ENCODE assay signal across 8 cellular contexts in the genomic region with DNA sequence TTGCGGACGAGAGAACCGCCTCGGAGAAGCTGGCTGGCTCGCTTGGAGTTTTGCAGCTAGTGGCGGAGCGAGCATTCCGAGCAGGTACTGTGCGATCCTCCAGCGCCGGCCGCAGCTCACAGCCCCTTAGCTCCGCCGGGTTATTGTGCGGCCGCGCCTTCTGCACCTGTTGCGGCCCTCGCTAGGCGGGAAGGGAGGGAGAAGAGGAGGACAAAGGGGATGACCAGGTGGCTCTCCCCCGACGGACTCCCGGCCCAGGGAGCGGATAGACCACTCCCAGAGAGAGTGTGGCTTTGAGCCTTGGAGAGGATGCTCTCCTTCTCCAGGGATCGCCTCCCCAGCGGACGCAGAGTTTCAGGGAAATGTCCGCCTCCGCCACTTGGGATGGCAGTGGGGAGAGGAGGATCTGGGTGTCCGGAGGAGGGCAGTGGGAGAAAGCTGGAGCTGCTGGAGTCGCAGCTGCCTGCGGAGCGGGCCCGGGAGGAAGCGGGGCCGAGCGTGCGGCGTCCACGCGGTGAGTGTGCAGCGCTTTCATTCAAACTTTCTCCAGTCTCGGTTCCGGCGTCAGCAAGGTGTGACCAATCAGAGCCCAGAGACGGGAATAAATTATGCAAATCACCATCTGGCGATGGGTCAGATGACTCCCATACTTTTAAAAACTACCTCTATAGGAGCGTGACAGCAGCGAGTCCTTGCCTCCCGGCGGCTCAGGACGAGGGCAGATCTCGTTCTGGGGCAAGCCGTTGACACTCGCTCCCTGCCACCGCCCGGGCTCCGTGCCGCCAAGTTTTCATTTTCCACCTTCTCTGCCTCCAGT. TPM values are rescaled to one million over a fixed set of nuclear protein-coding genes. Genes with fewer than 3 reads are reported as not detected.
DNase-seq lines count a peak whose midpoint lies in the region; ATAC-seq and TF ChIP-seq lines count a peak whose summit lies in the region.

A gene (plus strand): TSS at position 681 of the 817 bp plus-strand sequence. CDS start 252 bp downstream, outside the sequence.

- peak within 1 kb of the TSS in 2 of 8 donors; percentile 23 to 53 for H3K27ac Mint-ChIP-seq in CD8-positive, alpha-beta memory T cell

- H3K27ac ChIP-seq in CD8-positive, alpha-beta memory T cell (ENCODE audit: low read depth, low read length) = no peak within 1 kb of the TSS
- no peak within 1 kb of the TSS for H3K27ac ChIP-seq in MM.1S (ENCODE audit: low read length)

- H4K20me1 ChIP-seq in MM.1S (ENCODE audit: insufficient read depth, low read length) = no peaks in the 10 kb centered on the region

- H3K27me3 Mint-ChIP-seq in CD8-positive, alpha-beta memory T cell = peaks cover 64 to 76% of the 10 kb centered on the region in 2 donors

- DNase-seq in CD8-positive, alpha-beta memory T cell = peak; percentile 13 to 50 (median 31)
- peak; percentile 69 for DNase-seq in MM.1S
- peak; percentile 82 for DNase-seq in SW480 (ENCODE audit: low spot score)
- peak; percentile 85 to 89 for DNase-seq in cardiac fibroblast (ENCODE audit: low read depth in 2 of 2)
- DNase-seq in kidney glomerular epithelial cell (lab: John Stamatoyannopoulos, UW) = peak; percentile 67
- peak; percentile 67 for DNase-seq in stimulated activated CD4-positive, alpha-beta T cell treated with anti-CD3 and anti-CD28 coated beads, Interleukin-1b, Interleukin-23, amount 100 ng/mL, for 48 hours
- no peak for DNase-seq in cortex of kidney (lab: John Stamatoyannopoulos, UW)

- H3K36me3 Mint-ChIP-seq in CD8-positive, alpha-beta memory T cell = peaks cover 0 to 3% (median under 1%) of the 10 kb centered on the region in 3 donors

- H3F3A ChIP-seq in MM.1S (ENCODE audit: insufficient read depth, low read length) = no peaks in the 10 kb centered on the region

- H3K9me3 ChIP-seq in CD8-positive, alpha-beta memory T cell (ENCODE audit: low read length) = no peaks in the 10 kb centered on the region
- no peaks in the 10 kb centered on the region for H3K9me3 ChIP-seq in MM.1S (replicated peaks; ENCODE audit: insufficient read depth, low read length)

- peak within 1 kb of the TSS; percentile 42; the same call in 1 of the 2 replicates for H2AFZ ChIP-seq in MM.1S (ENCODE audit: low read length)

- H3K27me3 ChIP-seq in CD8-positive, alpha-beta memory T cell (ENCODE audit: insufficient read depth, low read length, poor library complexity, severe bottlenecking) = peaks cover 43% of the 10 kb centered on the region
- H3K27me3 ChIP-seq in MM.1S (replicated peaks; ENCODE audit: insufficient read depth, low read length) = peaks cover 26% of the 10 kb centered on the region

- peak within 1 kb of the TSS; percentile 51 to 88 (median 82) for H3K4me3 Mint-ChIP-seq in CD8-positive, alpha-beta memory T cell

- peak within 1 kb of the TSS; percentile 51 for H3K4me3 ChIP-seq in CD8-positive, alpha-beta memory T cell (ENCODE audit: low read length)
- H3K4me3 ChIP-seq in MM.1S (ENCODE audit: low read length) (peak within 1 kb of the TSS; percentile 36; the same call in 1 of the 2 replicates), cardiac fibroblast (replicated peaks in 1 of 2; ENCODE audit: low read depth in 2 of 2, low read length in 2 of 2) (peak within 1 kb of the TSS; percentile 60 to 76)

- POLR2A ChIA-PET in CD8-positive, alpha-beta memory T cell (lab: Charles Lee) = no interaction called here

- H3K9me2 ChIP-seq in MM.1S (replicated peaks; ENCODE audit: insufficient read depth, low read length) = no peaks in the 10 kb centered on the region

- peak within 1 kb of the TSS; percentile 74 for H3K4me2 ChIP-seq in MM.1S (ENCODE audit: low read depth, low read length)

- no peaks in the 10 kb centered on the region for H3K79me2 ChIP-seq in MM.1S (ENCODE audit: low read length)

- peak; percentile 66 for ATAC-seq in GM21423 (IDR thresholded peaks at IDR 0.05; ENCODE audit: unreplicated experiment)

- no peaks in the 10 kb centered on the region for H3K9me3 Mint-ChIP-seq in CD8-positive, alpha-beta memory T cell

- H3K9ac ChIP-seq in MM.1S (ENCODE audit: low read length) = no peak within 1 kb of the TSS

- TF ChIP-seq CTCF in MM.1S (IDR thresholded peaks at IDR 0.05; ENCODE audit: low read length) (no peak), cardiac fibroblast (IDR thresholded peaks at IDR 0.05; ENCODE audit: low read depth, low read length) (no peak)

- peaks cover 30 to 34% (median 31%) of the 10 kb centered on the region in 3 donors for H3K4me1 Mint-ChIP-seq in CD8-positive, alpha-beta memory T cell

- CTCF ChIA-PET in CD8-positive, alpha-beta memory T cell (lab: Charles Lee) = interaction anchor here (0.8 to 1.2 kb wide), 2 partner anchors 297 to 301 kb away, joined by 3 read pairs; no protein-coding TSS in a partner anchor

- H3K4me1 ChIP-seq in CD8-positive, alpha-beta memory T cell (ENCODE audit: insufficient read depth, low read length) = peaks cover 22% of the 10 kb centered on the region
- peaks cover 13% of the 10 kb centered on the region for H3K4me1 ChIP-seq in MM.1S (ENCODE audit: low read length)

- no peaks in the 10 kb centered on the region for H3K36me3 ChIP-seq in CD8-positive, alpha-beta memory T cell (ENCODE audit: insufficient read depth, low read length)
- H3K36me3 ChIP-seq in MM.1S (replicated peaks; ENCODE audit: insufficient read depth, low read length) = no peaks in the 10 kb centered on the region

RNA-seq across cellular contexts. Expression of the gene that starts here (rescaled TPM):
- total RNA-seq in CD8-positive, alpha-beta memory T cell = not detected
- not detected for polyA plus RNA-seq in CD8-positive, alpha-beta memory T cell

Comparison
In these comparisons a context has a peak if more than half of its experiments do, and no peak if none do; other contexts are left out.
1. Peak in DNase-seq and H3K4me3 ChIP-seq in CD8-positive, alpha-beta memory T cell; RNA of the gene not detected or under 1 TPM.